ENCODE assay signal across 17 cellular contexts in genomic region chr10:77904110-77904860, GRCh38. TPM values are rescaled to one million over a fixed set of nuclear protein-coding genes. Genes with fewer than 3 reads are reported as not detected.
DNase-seq lines count a peak whose midpoint lies in the region; ATAC-seq, FAIRE-seq and TF ChIP-seq lines count a peak whose summit lies in the region.
"Had no signal": no experiment of that assay in that cellular context is flagged by ENCODE, and none has a peak within 500 bp of the region (broad histone marks: within the 10 kb centered on the region; RNA-seq: fewer than 3 reads in every experiment).

No MANE protein-coding gene starts in this region.

- H3K4me2 ChIP-seq in K562 (ENCODE audit: insufficient read depth, low read length) = no peak overlapping the region
- H3K4me2 ChIP-seq: KMS-11 had no signal

- in situ Hi-C loops in K562 (cut with MboI) = no loop called here

- no peak for TF ChIP-seq POLR2A in K562 (conservative IDR thresholded peaks at IDR 0.05)

- intact Hi-C loops in K562 (cut with micrococcal nuclease) = no loop called here

- TF ChIP-seq EP300 in K562 (IDR thresholded peaks at IDR 0.05; ENCODE audit: low read length) = no peak

- H3K4me3 Mint-ChIP-seq in progenitor cell of endocrine pancreas (ENCODE audit: low read depth) = no peak overlapping the region
- H3K4me3 Mint-ChIP-seq: B cell; CD4-positive, CD25-positive, alpha-beta regulatory T cell had no signal

- no peaks in the 10 kb centered on the region for H3K9me3 ChIP-seq in K562 (replicated peaks; ENCODE audit: control insufficient read depth, insufficient read depth, low read depth, low read length)
- H3K9me3 ChIP-seq: Caco-2 had no signal

- H4K20me1 ChIP-seq in K562 (replicated peaks; ENCODE audit: control insufficient read depth, insufficient read depth, low read length) = peaks cover 9% of the 10 kb centered on the region

- H3K9me3 Mint-ChIP-seq in progenitor cell of endocrine pancreas (ENCODE audit: low read depth) = no peaks in the 10 kb centered on the region
- H3K9me3 Mint-ChIP-seq: CD4-positive, CD25-positive, alpha-beta regulatory T cell had no signal

- WGBS in K562 (ENCODE audit: insufficient coverage, low coverage, missing lambda C conversion rate) = 59% methylated on average over 12 of the region's 12 CpGs

- H3K4me1 ChIP-seq in K562 (replicated peaks in 1 of 2; ENCODE audit: control insufficient read depth in 2 of 2, insufficient read depth in 2 of 2, low read length in 2 of 2) = peaks cover 48 to 52% of the 10 kb centered on the region in 2 experiments

- H3K27me3 Mint-ChIP-seq in progenitor cell of endocrine pancreas = no peaks in the 10 kb centered on the region

- peak overlapping the region; percentile 49 for H3K27ac ChIP-seq in RWPE1
- H3K27ac ChIP-seq in K562 (ENCODE audit: extremely low read depth, low read depth, low read length) = no peak overlapping the region
- H3K27ac ChIP-seq: GM23248, KMS-11 had no signal

- H3K36me3 Mint-ChIP-seq in progenitor cell of endocrine pancreas (ENCODE audit: insufficient read depth) = peaks cover 2% of the 10 kb centered on the region
- H3K36me3 Mint-ChIP-seq: CD4-positive, CD25-positive, alpha-beta regulatory T cell had no signal

- no peaks in the 10 kb centered on the region for H3K27me3 ChIP-seq in K562 (ENCODE audit: control insufficient read depth in 2 of 2, insufficient read depth in 2 of 2, low read length in 2 of 2)

- H3K4me1 Mint-ChIP-seq in progenitor cell of endocrine pancreas (ENCODE audit: low read depth) = peaks cover 42% of the 10 kb centered on the region
- H3K4me1 Mint-ChIP-seq: B cell; CD4-positive, CD25-positive, alpha-beta regulatory T cell had no signal

- DNase-seq in CMK (ENCODE audit: low read depth) (peak; percentile 73), RWPE1 (ENCODE audit: low spot score) (no peak), K562 (ENCODE audit: extremely low read depth in 1 of 4, low spot score in 3 of 4) (peak in 1 of 4 experiments; percentile 23), progenitor cell of endocrine pancreas (ENCODE audit: low spot score, unreplicated experiment) (no peak), NCI-H226 (no peak)
- DNase-seq in stimulated activated naive CD4-positive, alpha-beta T cell treated with Interleukin-2 at 50 U/mL for 16 hours (lab: John Stamatoyannopoulos, UW) = no peak
- no peak for DNase-seq in effector CD4-positive, alpha-beta T cell
- DNase-seq: Caco-2; CD4-positive, CD25-positive, alpha-beta regulatory T cell; GDM1; GM23248; NCI-H1417 treated with DMSO at 0.1 percent for 48 hours; NCI-H2227 treated with DMSO at 0.1 percent for 48 hours; NCI-H524; NCI-H82 had no signal

- TF ChIP-seq RAD21 in K562 (CRISPR knock-in tag; conservative IDR thresholded peaks at IDR 0.05 in 1 of 2, IDR thresholded peaks at IDR 0.05 in 1 of 2) = no peak

- peak overlapping the region; percentile 33 for H3K27ac Mint-ChIP-seq in progenitor cell of endocrine pancreas
- H3K27ac Mint-ChIP-seq: B cell had no signal

- H3K9me1 ChIP-seq in K562 (ENCODE audit: control insufficient read depth, insufficient read depth, low read length) = peaks cover 3% of the 10 kb centered on the region

- H3K79me2 ChIP-seq in K562 (ENCODE audit: control insufficient read depth, insufficient read depth, low read length) = peaks cover 70% of the 10 kb centered on the region

- no peak for ATAC-seq in K562

- TF ChIP-seq CTCF in RWPE1 (conservative IDR thresholded peaks at IDR 0.05; ENCODE audit: low read depth) (no peak), K562 (IDR thresholded peaks at IDR 0.05 in 2 of 3, conservative IDR thresholded peaks at IDR 0.05 in 1 of 3; ENCODE audit: insufficient read depth in 2 of 3, low read depth in 1 of 3, low read length in 3 of 3) (no peak), progenitor cell of endocrine pancreas (IDR thresholded peaks at IDR 0.05; ENCODE audit: unreplicated experiment) (no peak)

- no peak overlapping the region for H2AFZ ChIP-seq in K562 (ENCODE audit: low read depth, low read length)
- H2AFZ ChIP-seq: GM23248 had no signal

- no TSS peak for BruUV-seq in K562 (replicated peaks; lab: Mats Ljungman, UMichigan)

- no peak overlapping the region for H3K9ac ChIP-seq in K562 (ENCODE audit: insufficient read depth in 1 of 2, low read depth in 2 of 2, low read length in 2 of 2)
- H3K9ac ChIP-seq: GM23248, KMS-11 had no signal

- H3K36me3 ChIP-seq in K562 (ENCODE audit: control insufficient read depth, insufficient read depth, low read length) = peaks cover 7% of the 10 kb centered on the region; the same call in 2 of the 3 replicates

- FAIRE-seq in K562 (lab: Jason Lieb, UNC) = no peak

- POLR2A ChIA-PET in RWPE1 (lab: Yijun Ruan, JAX; ENCODE audit: low non-redundant PET) = no interaction called here
- POLR2A ChIA-PET in K562 (lab: Yijun Ruan, JAX) = interaction anchor here (1.0 to 1.3 kb wide), 2 partner anchors 8 to 98 kb away, joined by 3 read pairs; no protein-coding TSS in a partner anchor

- H3K4me3 ChIP-seq in K562 = no peak overlapping the region
- H3K4me3 ChIP-seq: GM23248 had no signal

- CTCF ChIA-PET in RWPE1 (lab: Yijun Ruan, JAX) (interaction anchor here (0.6 kb wide), 1 partner anchor 30 kb away, joined by 8 read pairs; no protein-coding TSS in a partner anchor), K562 (lab: Yijun Ruan, JAX; ENCODE audit: low intra/inter-chr PET ratio) (no interaction called here)

TF ChIP-seq in K562, 482 proteins besides CTCF, POLR2A, EP300 and RAD21 (continues in another document):
- TF ChIP-seq RCOR1 (IDR thresholded peaks at IDR 0.05; ENCODE audit: borderline replicate concordance in 1 of 2, low read depth in 2 of 2, low read length in 2 of 2) (no peak), TFAP4 (CRISPR knock-in tag; IDR thresholded peaks at IDR 0.05; ENCODE audit: borderline replicate concordance) (no peak), TCF3 (CRISPR knock-in tag; IDR thresholded peaks at IDR 0.05) (no peak), CHD2 (IDR thresholded peaks at IDR 0.05; ENCODE audit: low read depth, low read length) (peak; percentile 79), BHLHE40 (IDR thresholded peaks at IDR 0.05; ENCODE audit: low read length) (peak; percentile 45; the same call in 1 of the 2 replicates), SNRNP70 (optimal IDR thresholded peaks at IDR 0.05; ENCODE audit: low read depth, low read length) (no peak), RBM34 (IDR thresholded peaks at IDR 0.05; ENCODE audit: borderline replicate concordance, insufficient read depth, low read length) (no peak), PRDM10 (IDR thresholded peaks at IDR 0.05; ENCODE audit: partially characterized antibody) (no peak), RBM17 (IDR thresholded peaks at IDR 0.05; ENCODE audit: borderline replicate concordance, low read depth, low read length) (no peak), FOXJ3 (CRISPR knock-in tag; IDR thresholded peaks at IDR 0.05) (no peak), ILK (tag; IDR thresholded peaks at IDR 0.05; ENCODE audit: borderline replicate concordance, low read depth) (no peak)

RNA-seq across cellular contexts. Expression of gene DLG5, which starts 22.3 kb away (rescaled TPM):
- total RNA-seq in K562 (2011; cell fraction: chromatin; rRNA removed; ENCODE audit: low replicate concordance) = 91.9 and 204 TPM in 2 replicates
- total RNA-seq in K562 (2011; cell fraction: nucleolus; rRNA removed) = 90.6 and 92.5 TPM in 2 replicates
- 67.2 and 68.6 TPM in 2 replicates for total RNA-seq in K562 (2011; cell fraction: nucleoplasm; rRNA removed)
- total RNA-seq in K562 (2014; rRNA removed) (10.1 and 13.6 TPM in 2 replicates), K562 (2014; rRNA removed; fragmentation: Illumina TruSeq; extraction: Trizol) (9.2 and 9.6 TPM in 2 replicates), K562 (2015; rRNA removed; fragmentation: Illumina TruSeq; extraction: Trizol) (11.0 and 11.2 TPM in 2 replicates), K562 (2021) (24.0 and 26.8 TPM in 2 replicates), progenitor cell of endocrine pancreas (132 and 149 TPM in 2 replicates)
- polyA plus RNA-seq in K562 (2011; rRNA removed) (8.8 and 11.9 TPM in 2 replicates), K562 (2014; fragmentation: Illumina TruSeq; extraction: Trizol) (17.9 and 18.8 TPM in 2 replicates), K562 (2014; fragmentation: Nextera tagmentation; extraction: Ambion mirVana) (1 to 10 TPM; 1.4 to 1.5 TPM), K562 (2014; rRNA removed) (17.2 and 17.3 TPM in 2 replicates)
- polyA plus RNA-seq in K562 (2011; cell fraction: cytosol; rRNA removed) = 8.1 and 10.6 TPM in 2 replicates
- polyA plus RNA-seq in K562 (2011; cell fraction: nucleus; rRNA removed) = 72.9 and 124 TPM in 2 replicates
- 16.0 and 23.5 TPM in 2 replicates for polyA plus RNA-seq in K562 (2012)
- polyA minus RNA-seq in K562 (2011; rRNA and poly(A)+ RNA removed) = 11.9 and 15.3 TPM in 2 replicates
- polyA minus RNA-seq in K562 (2011; cell fraction: cytosol; rRNA and poly(A)+ RNA removed) = 7.3 and 10.1 TPM in 2 replicates
- 27.9 and 33.8 TPM in 2 replicates for polyA minus RNA-seq in K562 (2011; cell fraction: nucleus; rRNA and poly(A)+ RNA removed)
